Comparison of ENCODE assay signal across 1 cellular context in the genomic region with DNA sequence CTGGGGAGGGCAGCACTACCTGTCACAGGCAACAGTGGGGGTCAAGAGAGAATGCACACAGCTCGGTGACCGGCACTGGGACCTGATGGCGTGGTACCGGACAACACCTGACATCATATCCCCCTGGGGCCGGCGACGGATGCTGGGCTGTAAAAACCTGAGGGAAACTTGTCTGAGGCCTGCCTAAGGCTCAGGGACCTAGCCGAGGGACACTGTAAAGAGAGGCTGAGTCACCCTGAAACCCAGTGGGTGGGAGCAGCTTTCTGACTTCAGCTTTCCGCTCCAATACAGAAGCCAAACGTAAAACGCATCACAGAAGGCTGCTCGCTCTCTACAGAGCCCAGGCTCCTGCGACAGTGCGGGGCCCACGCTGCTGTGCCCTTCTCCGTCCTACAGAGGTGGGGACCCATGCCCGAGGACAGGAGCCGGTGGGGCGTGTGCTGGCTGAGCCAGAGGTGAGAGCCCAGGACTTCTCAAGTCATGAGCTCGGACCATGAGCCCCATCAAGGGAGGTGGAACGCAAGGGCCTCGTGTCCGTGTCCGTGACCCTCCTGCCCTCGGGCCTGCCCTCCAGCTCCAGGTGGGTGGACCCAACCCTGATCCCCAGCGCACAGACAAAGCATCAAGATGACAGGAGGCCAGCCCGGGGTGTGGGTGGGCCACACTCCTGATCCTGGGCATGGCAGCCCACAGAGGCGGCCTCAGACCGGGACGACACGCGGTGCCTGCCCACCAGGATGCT.
TF ChIP-seq lines count a peak whose summit lies in the region.

No MANE protein-coding gene starts in this region.

TF ChIP-seq in GM12878, 131 proteins besides CTCF, POLR2A, EP300 and RAD21 (continued from another document):
- TF ChIP-seq E4F1 (IDR thresholded peaks at IDR 0.05; ENCODE audit: borderline replicate concordance, partially characterized antibody) (no peak), SP1 (IDR thresholded peaks at IDR 0.05; ENCODE audit: low read depth, low read length) (peak; percentile 49), TBL1XR1 (IDR thresholded peaks at IDR 0.05; ENCODE audit: low read depth, low read length) (no peak), CBFB (IDR thresholded peaks at IDR 0.05; ENCODE audit: low read depth) (no peak), MEF2B (IDR thresholded peaks at IDR 0.05; ENCODE audit: partially characterized antibody, poor library complexity, severe bottlenecking) (peak; percentile 90)
- TF ChIP-seq, protein P1, sequence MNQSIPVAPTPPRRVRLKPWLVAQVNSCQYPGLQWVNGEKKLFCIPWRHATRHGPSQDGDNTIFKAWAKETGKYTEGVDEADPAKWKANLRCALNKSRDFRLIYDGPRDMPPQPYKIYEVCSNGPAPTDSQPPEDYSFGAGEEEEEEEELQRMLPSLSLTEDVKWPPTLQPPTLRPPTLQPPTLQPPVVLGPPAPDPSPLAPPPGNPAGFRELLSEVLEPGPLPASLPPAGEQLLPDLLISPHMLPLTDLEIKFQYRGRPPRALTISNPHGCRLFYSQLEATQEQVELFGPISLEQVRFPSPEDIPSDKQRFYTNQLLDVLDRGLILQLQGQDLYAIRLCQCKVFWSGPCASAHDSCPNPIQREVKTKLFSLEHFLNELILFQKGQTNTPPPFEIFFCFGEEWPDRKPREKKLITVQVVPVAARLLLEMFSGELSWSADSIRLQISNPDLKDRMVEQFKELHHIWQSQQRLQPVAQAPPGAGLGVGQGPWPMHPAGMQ (IDR thresholded peaks at IDR 0.05; ENCODE audit: borderline replicate concordance): no peak
